1 cellular context compared by ENCODE assay signal in the genomic region with DNA sequence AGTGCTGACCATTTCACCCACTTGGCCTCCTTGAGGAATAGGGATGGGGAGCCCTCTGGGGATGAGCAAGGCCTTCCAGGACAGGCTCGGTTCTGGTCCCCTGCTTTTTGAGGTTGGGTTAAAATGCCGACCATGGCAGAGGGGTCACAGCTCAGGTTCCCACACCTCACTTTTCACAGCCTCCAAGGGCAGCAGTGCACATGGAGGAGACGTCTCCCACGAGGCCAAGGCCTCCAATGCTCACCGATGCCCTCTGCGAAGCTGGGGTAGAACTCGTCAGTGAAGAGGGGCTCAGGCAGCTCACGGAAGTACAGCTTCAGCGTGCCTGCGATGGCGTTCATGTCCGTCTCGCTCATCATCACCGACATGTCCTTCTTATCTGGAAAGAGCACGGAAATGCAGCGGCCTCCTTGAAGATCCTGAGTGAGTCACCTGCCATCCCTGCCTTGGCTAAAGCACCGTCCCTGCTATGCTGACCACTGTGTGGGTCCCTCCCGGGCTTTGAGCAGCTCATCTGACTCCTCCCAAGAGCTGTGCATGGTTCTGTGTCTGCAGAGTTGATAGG. TPM values are rescaled to one million over a fixed set of nuclear protein-coding genes. Genes with fewer than 3 reads are reported as not detected.
"Had no signal": no experiment of that assay in that cellular context is flagged by ENCODE, and none has a peak within 500 bp of the region (broad histone marks: within the 10 kb centered on the region; RNA-seq: fewer than 3 reads in every experiment).

No MANE protein-coding gene starts in this region.

RNA-seq across cellular contexts. Expression of gene GGT5, which starts 17.4 kb away (rescaled TPM):
- total RNA-seq: M059J had no signal
